In the genomic region with DNA sequence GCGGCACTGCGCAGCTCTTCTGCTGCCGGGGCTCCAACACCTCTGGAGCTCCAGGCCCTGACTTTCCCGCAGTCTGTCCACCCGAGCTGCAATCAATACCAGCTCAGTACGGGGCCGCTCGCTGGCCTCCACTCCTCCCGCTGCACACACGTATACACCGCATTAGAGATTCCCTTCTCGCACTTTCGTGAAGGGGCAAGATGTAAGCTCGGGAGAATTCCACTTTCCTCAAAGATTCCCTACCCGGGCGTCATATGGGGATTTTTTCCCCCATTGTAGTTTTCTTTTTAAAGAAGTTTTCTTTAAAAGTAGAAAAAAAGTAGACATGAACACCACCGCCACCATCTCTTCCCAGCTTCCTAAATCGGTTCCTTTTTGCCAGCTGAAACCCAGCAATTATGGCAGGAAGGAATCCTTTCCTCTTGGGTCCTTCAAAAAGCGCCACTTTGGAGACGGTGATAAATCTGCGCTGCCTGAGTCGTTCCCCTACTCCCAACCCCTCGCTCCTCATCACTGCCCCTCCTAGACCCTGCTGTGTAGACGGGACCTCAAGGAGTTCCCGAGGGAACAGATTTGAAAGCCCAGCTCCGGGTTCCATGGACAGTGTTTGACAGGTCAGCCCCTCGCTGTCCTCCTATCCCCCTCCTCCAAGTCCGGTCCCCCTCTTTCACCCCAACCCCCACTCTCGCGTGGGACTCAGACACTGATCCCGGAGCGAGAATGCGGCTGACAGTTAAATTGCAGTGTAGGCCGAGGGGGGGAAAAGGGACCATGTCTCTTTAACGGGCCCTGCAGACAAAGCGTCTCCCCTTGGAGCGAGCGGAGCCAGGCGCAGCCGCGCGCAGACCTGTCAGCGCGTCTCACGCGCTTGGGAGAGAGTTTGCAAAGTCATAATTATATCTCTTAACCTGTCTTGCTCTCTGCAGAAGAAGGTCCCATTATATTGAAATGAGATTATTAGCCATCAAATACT, we compare ENCODE assay signal across 13 cellular contexts. TPM values are rescaled to one million over a fixed set of nuclear protein-coding genes. Genes with fewer than 3 reads are reported as not detected.
DNase-seq lines count a peak whose midpoint lies in the region; ATAC-seq and TF ChIP-seq lines count a peak whose summit lies in the region.
"Had no signal": no experiment of that assay in that cellular context is flagged by ENCODE, and none has a peak within 500 bp of the region (broad histone marks: within the 10 kb centered on the region; RNA-seq: fewer than 3 reads in every experiment).

No MANE protein-coding gene starts in this region.

- H4K20me1 ChIP-seq in H9 (ENCODE audit: control insufficient read depth, insufficient read depth, insufficient read length) (peaks cover 3% of the 10 kb centered on the region), neural cell (ENCODE audit: insufficient read depth) (no peaks in the 10 kb centered on the region)

- H3K9me3 ChIP-seq in H9 (ENCODE audit: control insufficient read depth, low read depth, low read length) (no peaks in the 10 kb centered on the region), neural cell (ENCODE audit: low read length) (no peaks in the 10 kb centered on the region)
- H3K9me3 ChIP-seq: testis had no signal

- H3K4me3 ChIP-seq in neural cell (ENCODE audit: low read length) = peak overlapping the region; percentile 71

- H3K4me2 ChIP-seq in H9 (ENCODE audit: insufficient read depth, insufficient read length, low read length) = peak overlapping the region; percentile 76
- H3K4me2 ChIP-seq in neural cell (ENCODE audit: low read length) = peak overlapping the region; percentile 82

- H2AFZ ChIP-seq in H9 (ENCODE audit: low read length) = no peak overlapping the region
- no peak overlapping the region for H2AFZ ChIP-seq in neural cell (ENCODE audit: low read depth, low read length)

- WGBS in H9 (ENCODE audit: extremely low coverage, insufficient read length, low lambda C conversion rate) = no CpG with 5 or more reads among the region's 46 CpGs

- intact Hi-C loops in Calu3 (cut with micrococcal nuclease; ENCODE audit: unreplicated experiment) = no loop called here

- no TSS peak for BruUV-seq in Calu3 (replicated peaks; lab: Mats Ljungman, UMichigan)

- no peak overlapping the region for H2BK5ac ChIP-seq in H9 (ENCODE audit: insufficient read length, low read length)

- no peak overlapping the region for H2BK20ac ChIP-seq in H9 (ENCODE audit: low read depth, low read length, poor library complexity, severe bottlenecking)

- H3K27me3 ChIP-seq in H9 (ENCODE audit: insufficient read depth, low read length) (peaks cover 86% of the 10 kb centered on the region), neural cell (ENCODE audit: insufficient read depth, low read depth, low read length) (peaks cover 84% of the 10 kb centered on the region)
- H3K27me3 ChIP-seq: testis had no signal

- H4K91ac ChIP-seq in H9 (ENCODE audit: insufficient read length, low read depth, low read length) = no peak overlapping the region

- H3K4me1 ChIP-seq in H9 (ENCODE audit: insufficient read depth, low read length) = peaks cover 4% of the 10 kb centered on the region; the same call in 1 of the 2 replicates

- H3K56ac ChIP-seq in H9 (ENCODE audit: insufficient read length, low read depth, low read length) = no peak overlapping the region

- H3T11ph ChIP-seq in H9 (ENCODE audit: low read length) = no peak overlapping the region

- no peak overlapping the region for H2AK5ac ChIP-seq in H9 (ENCODE audit: insufficient read length, low read length)

- no peaks in the 10 kb centered on the region for H3K9me2 ChIP-seq in neural cell (ENCODE audit: insufficient read depth, low read length)

- no peak overlapping the region for H2BK15ac ChIP-seq in H9 (ENCODE audit: low read depth, low read length)

- no peak overlapping the region for H2BK12ac ChIP-seq in H9 (ENCODE audit: insufficient read length, low read depth, low read length)

- H2BK120ac ChIP-seq in H9 (ENCODE audit: low read depth, low read length, poor library complexity, severe bottlenecking) = no peak overlapping the region

- H3K4me1 Mint-ChIP-seq in Calu3 (ENCODE audit: low read depth, unreplicated experiment) (peaks cover 22% of the 10 kb centered on the region), H9 (peaks cover 38 to 56% of the 10 kb centered on the region in 2 experiments)

- no peak for DNase-seq in Calu3
- DNase-seq in H9 = peak; percentile 39
- DNase-seq in ecto neural progenitor cell (ENCODE audit: low spot score) = peak; percentile 51
- DNase-seq in NCI-H226 = no peak
- DNase-seq in putamen (ENCODE audit: low spot score) = no peak
- DNase-seq: NCI-H187, SHP77, testis had no signal

- no peaks in the 10 kb centered on the region for H3K36me3 ChIP-seq in neural cell (ENCODE audit: insufficient read depth, low read length)

- H3K27ac Mint-ChIP-seq in Calu3 (ENCODE audit: unreplicated experiment) = no peak overlapping the region
- no peak overlapping the region for H3K27ac Mint-ChIP-seq in H9

- H4K5ac ChIP-seq in H9 (ENCODE audit: insufficient read length, low read depth, low read length) = no peak overlapping the region

- H3K9ac ChIP-seq in H9 (ENCODE audit: extremely low read depth, insufficient read length, low read length) = no peak overlapping the region
- peak overlapping the region; percentile 79 for H3K9ac ChIP-seq in neural cell (ENCODE audit: low read length)

- ATAC-seq in HG02798 (IDR thresholded peaks at IDR 0.05; ENCODE audit: poor library complexity, unreplicated experiment) = no peak
- no peak for ATAC-seq in GM18858 (IDR thresholded peaks at IDR 0.05; ENCODE audit: unreplicated experiment)

- peak overlapping the region; percentile 32 for H3K4me3 Mint-ChIP-seq in Calu3 (ENCODE audit: low read depth, unreplicated experiment)
- H3K4me3 Mint-ChIP-seq in H9 = peak overlapping the region in 1 of 2 experiments; percentile 76; a peak in 4 of 5 replicates

- TF ChIP-seq CTCF in Calu3 (IDR thresholded peaks at IDR 0.05; ENCODE audit: unreplicated experiment) (no peak), H9 (conservative IDR thresholded peaks at IDR 0.05) (no peak), neural cell (IDR thresholded peaks at IDR 0.05; ENCODE audit: poor library complexity, severe bottlenecking) (no peak)

- no peak overlapping the region for H3K23ac ChIP-seq in H9 (ENCODE audit: insufficient read length, low read depth, low read length)

- H3K79me1 ChIP-seq in H9 (ENCODE audit: insufficient read depth, low read depth, low read length, poor library complexity, severe bottlenecking) = no peaks in the 10 kb centered on the region

- H3K23me2 ChIP-seq in H9 (ENCODE audit: insufficient read length, low read depth, low read length, poor library complexity, severe bottlenecking) = peaks cover 22% of the 10 kb centered on the region

- H3K36me3 Mint-ChIP-seq in Calu3 (ENCODE audit: insufficient read depth, unreplicated experiment) (peaks cover 13% of the 10 kb centered on the region), H9 (ENCODE audit: insufficient read depth in 1 of 3, low read depth in 3 of 3) (no peaks in the 10 kb centered on the region; a peak in 1 of 7 replicates)

- H3K27me3 Mint-ChIP-seq in Calu3 (ENCODE audit: unreplicated experiment) = peaks cover 96% of the 10 kb centered on the region
- H3K27me3 Mint-ChIP-seq in H9 (ENCODE audit: low read depth) = peaks cover 98% of the 10 kb centered on the region

- peak; percentile 86 for TF ChIP-seq EP300 in neural cell (conservative IDR thresholded peaks at IDR 0.05; ENCODE audit: poor library complexity, severe bottlenecking)

- H4K8ac ChIP-seq in H9 (replicated peaks; ENCODE audit: insufficient read length, low read depth, low read length) = no peak overlapping the region

- no peak for TF ChIP-seq RAD21 in neural cell (conservative IDR thresholded peaks at IDR 0.05)

- H3K27ac ChIP-seq in H9 (ENCODE audit: insufficient read length, low read depth, low read length) = no peak overlapping the region
- H3K27ac ChIP-seq in neural cell (ENCODE audit: low read length) = peak overlapping the region; percentile 96
- H3K27ac ChIP-seq: testis had no signal

- H3K79me2 ChIP-seq in H9 (ENCODE audit: insufficient read depth, low read length) (no peaks in the 10 kb centered on the region), neural cell (replicated peaks; ENCODE audit: insufficient read depth, low read length) (peaks cover 7% of the 10 kb centered on the region)

- peaks cover 8% of the 10 kb centered on the region for H3F3A ChIP-seq in neural cell (ENCODE audit: insufficient read depth, low read length, poor library complexity, severe bottlenecking)

- CTCF ChIA-PET in Calu3 (lab: Charles Lee) = interaction anchor here (0.6 kb wide), 1 partner anchor 669 kb away, joined by 4 read pairs; no protein-coding TSS in a partner anchor

- no peak overlapping the region for H3K14ac ChIP-seq in H9 (ENCODE audit: insufficient read depth, low read length)

- H3K18ac ChIP-seq in H9 (ENCODE audit: insufficient read length, low read depth, low read length) = no peak overlapping the region

- no peak overlapping the region for H3K4ac ChIP-seq in H9 (ENCODE audit: low read depth, low read length)

- no peaks in the 10 kb centered on the region for H3K9me3 Mint-ChIP-seq in Calu3 (ENCODE audit: low read depth, unreplicated experiment)
- H3K9me3 Mint-ChIP-seq in H9 = peaks cover 0 to 9% of the 10 kb centered on the region in 2 experiments; a peak in 3 of 5 replicates

TF ChIP-seq in neural cell, 6 proteins besides CTCF, POLR2A, EP300 and RAD21 (continues in another document):
- TF ChIP-seq EZH2 (IDR thresholded peaks at IDR 0.05; ENCODE audit: borderline replicate concordance, insufficient read depth, low read length, poor library complexity, severe bottlenecking) (no peak), POLR2AphosphoS5 (IDR thresholded peaks at IDR 0.05) (peak; percentile 53), SMC3 (conservative IDR thresholded peaks at IDR 0.05; ENCODE audit: poor library complexity) (peak; percentile 27), MXI1 (conservative IDR thresholded peaks at IDR 0.05; ENCODE audit: poor library complexity, severe bottlenecking) (peak; percentile 26)

RNA-seq across cellular contexts. Expression of a gene that starts 39.5 kb away (rescaled TPM):
- total RNA-seq in Calu3 (2022) = not detected in 2 replicates
- total RNA-seq in H9 (2021) = not detected in 2 replicates
- not detected in 2 replicates for polyA plus RNA-seq in neural cell
- polyA minus RNA-seq in neural cell = not detected in 2 replicates
- total RNA-seq: fibroblast of villous mesenchyme, mononuclear cell, testis had no signal

Comparison
In these comparisons a context has a peak if more than half of its experiments do, and no peak if none do; other contexts are left out.
1. DNase-seq: peak in H9 (single experiment) and ecto neural progenitor cell (single experiment); none in Calu3 (single experiment), NCI-H226 (single experiment) and putamen (single experiment).